In genomic region chr1:27097484-27097917, GRCh38 we compare ENCODE assay signal across 2 cellular contexts.
TF ChIP-seq lines count a peak whose summit lies in the region.

No MANE protein-coding gene starts in this region.

TF ChIP-seq in HEK293, 187 proteins besides CTCF, POLR2A, EP300 and RAD21 (continues in another document):
- no peak for TF ChIP-seq ZNF221 (tag by site-specific recombination; IDR thresholded peaks at IDR 0.05; ENCODE audit: borderline replicate concordance)
- no peak for TF ChIP-seq BCL11A (tag by site-specific recombination; IDR thresholded peaks at IDR 0.05; ENCODE audit: low read depth)
- peak; percentile 96 for TF ChIP-seq KLF8 (tag by site-specific recombination; IDR thresholded peaks at IDR 0.05)
- TF ChIP-seq ZSCAN30 (tag by site-specific recombination; IDR thresholded peaks at IDR 0.05), result peak; percentile 57; the same call in 1 of the 2 replicates
- TF ChIP-seq, protein P1, sequence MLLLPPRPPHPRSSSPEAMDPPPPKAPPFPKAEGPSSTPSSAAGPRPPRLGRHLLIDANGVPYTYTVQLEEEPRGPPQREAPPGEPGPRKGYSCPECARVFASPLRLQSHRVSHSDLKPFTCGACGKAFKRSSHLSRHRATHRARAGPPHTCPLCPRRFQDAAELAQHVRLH (tag by site-specific recombination; IDR thresholded peaks at IDR 0.05), result no peak
- TF ChIP-seq, protein P2, sequence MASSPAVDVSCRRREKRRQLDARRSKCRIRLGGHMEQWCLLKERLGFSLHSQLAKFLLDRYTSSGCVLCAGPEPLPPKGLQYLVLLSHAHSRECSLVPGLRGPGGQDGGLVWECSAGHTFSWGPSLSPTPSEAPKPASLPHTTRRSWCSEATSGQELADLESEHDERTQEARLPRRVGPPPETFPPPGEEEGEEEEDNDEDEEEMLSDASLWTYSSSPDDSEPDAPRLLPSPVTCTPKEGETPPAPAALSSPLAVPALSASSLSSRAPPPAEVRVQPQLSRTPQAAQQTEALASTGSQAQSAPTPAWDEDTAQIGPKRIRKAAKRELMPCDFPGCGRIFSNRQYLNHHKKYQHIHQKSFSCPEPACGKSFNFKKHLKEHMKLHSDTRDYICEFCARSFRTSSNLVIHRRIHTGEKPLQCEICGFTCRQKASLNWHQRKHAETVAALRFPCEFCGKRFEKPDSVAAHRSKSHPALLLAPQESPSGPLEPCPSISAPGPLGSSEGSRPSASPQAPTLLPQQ (tag by site-specific recombination; IDR thresholded peaks at IDR 0.05), result 0 out of 2 replicates have a peak, but pooled peaks have one; percentile 43
- TF ChIP-seq ZFP37 (tag by site-specific recombination; IDR thresholded peaks at IDR 0.05), result peak; percentile 44; the same call in 1 of the 2 replicates
- TF ChIP-seq KLF7 (tag by site-specific recombination; IDR thresholded peaks at IDR 0.05; ENCODE audit: borderline replicate concordance), result peak; percentile 97
- no peak for TF ChIP-seq ZSCAN23 (tag by site-specific recombination; IDR thresholded peaks at IDR 0.05)
- TF ChIP-seq SALL2 (tag by site-specific recombination; IDR thresholded peaks at IDR 0.05; ENCODE audit: borderline replicate concordance), result no peak
- no peak for TF ChIP-seq ZBTB8A (tag by site-specific recombination; IDR thresholded peaks at IDR 0.05)
- no peak for TF ChIP-seq ZNF514 (tag by site-specific recombination; IDR thresholded peaks at IDR 0.05)
- no peak for TF ChIP-seq ZXDB (tag by site-specific recombination; IDR thresholded peaks at IDR 0.05)
- TF ChIP-seq, protein P3, sequence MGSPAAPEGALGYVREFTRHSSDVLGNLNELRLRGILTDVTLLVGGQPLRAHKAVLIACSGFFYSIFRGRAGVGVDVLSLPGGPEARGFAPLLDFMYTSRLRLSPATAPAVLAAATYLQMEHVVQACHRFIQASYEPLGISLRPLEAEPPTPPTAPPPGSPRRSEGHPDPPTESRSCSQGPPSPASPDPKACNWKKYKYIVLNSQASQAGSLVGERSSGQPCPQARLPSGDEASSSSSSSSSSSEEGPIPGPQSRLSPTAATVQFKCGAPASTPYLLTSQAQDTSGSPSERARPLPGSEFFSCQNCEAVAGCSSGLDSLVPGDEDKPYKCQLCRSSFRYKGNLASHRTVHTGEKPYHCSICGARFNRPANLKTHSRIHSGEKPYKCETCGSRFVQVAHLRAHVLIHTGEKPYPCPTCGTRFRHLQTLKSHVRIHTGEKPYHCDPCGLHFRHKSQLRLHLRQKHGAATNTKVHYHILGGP (tag by site-specific recombination; IDR thresholded peaks at IDR 0.05), result peak; percentile 46; the same call in 1 of the 2 replicates
- TF ChIP-seq ZNF248 (tag by site-specific recombination; IDR thresholded peaks at IDR 0.05), result no peak
- TF ChIP-seq ZNF660 (tag by site-specific recombination; IDR thresholded peaks at IDR 0.05), result peak; percentile 74; the same call in 1 of the 2 replicates
- TF ChIP-seq, protein P4, sequence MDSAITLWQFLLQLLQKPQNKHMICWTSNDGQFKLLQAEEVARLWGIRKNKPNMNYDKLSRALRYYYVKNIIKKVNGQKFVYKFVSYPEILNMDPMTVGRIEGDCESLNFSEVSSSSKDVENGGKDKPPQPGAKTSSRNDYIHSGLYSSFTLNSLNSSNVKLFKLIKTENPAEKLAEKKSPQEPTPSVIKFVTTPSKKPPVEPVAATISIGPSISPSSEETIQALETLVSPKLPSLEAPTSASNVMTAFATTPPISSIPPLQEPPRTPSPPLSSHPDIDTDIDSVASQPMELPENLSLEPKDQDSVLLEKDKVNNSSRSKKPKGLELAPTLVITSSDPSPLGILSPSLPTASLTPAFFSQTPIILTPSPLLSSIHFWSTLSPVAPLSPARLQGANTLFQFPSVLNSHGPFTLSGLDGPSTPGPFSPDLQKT (IDR thresholded peaks at IDR 0.05; ENCODE audit: borderline replicate concordance, low read depth, low read length), result no peak
- TF ChIP-seq ZBTB7A (tag by site-specific recombination; IDR thresholded peaks at IDR 0.05; ENCODE audit: low read depth), result no peak
- TF ChIP-seq ZNF561 (tag by site-specific recombination; IDR thresholded peaks at IDR 0.05; ENCODE audit: borderline replicate concordance), result no peak
- 0 out of 2 replicates have a peak, but pooled peaks have one; percentile 16 for TF ChIP-seq ZNF629 (tag by site-specific recombination; IDR thresholded peaks at IDR 0.05)
- peak; percentile 84 for TF ChIP-seq ZNF654 (tag by site-specific recombination; IDR thresholded peaks at IDR 0.05; ENCODE audit: low read depth)
- TF ChIP-seq ZSCAN5A (tag by site-specific recombination; IDR thresholded peaks at IDR 0.05), result no peak
- TF ChIP-seq, protein P5, sequence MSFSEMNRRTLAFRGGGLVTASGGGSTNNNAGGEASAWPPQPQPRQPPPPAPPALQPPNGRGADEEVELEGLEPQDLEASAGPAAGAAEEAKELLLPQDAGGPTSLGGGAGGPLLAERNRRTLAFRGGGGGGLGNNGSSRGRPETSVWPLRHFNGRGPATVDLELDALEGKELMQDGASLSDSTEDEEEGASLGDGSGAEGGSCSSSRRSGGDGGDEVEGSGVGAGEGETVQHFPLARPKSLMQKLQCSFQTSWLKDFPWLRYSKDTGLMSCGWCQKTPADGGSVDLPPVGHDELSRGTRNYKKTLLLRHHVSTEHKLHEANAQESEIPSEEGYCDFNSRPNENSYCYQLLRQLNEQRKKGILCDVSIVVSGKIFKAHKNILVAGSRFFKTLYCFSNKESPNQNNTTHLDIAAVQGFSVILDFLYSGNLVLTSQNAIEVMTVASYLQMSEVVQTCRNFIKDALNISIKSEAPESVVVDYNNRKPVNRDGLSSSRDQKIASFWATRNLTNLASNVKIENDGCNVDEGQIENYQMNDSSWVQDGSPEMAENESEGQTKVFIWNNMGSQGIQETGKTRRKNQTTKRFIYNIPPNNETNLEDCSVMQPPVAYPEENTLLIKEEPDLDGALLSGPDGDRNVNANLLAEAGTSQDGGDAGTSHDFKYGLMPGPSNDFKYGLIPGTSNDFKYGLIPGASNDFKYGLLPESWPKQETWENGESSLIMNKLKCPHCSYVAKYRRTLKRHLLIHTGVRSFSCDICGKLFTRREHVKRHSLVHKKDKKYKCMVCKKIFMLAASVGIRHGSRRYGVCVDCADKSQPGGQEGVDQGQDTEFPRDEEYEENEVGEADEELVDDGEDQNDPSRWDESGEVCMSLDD (tag by site-specific recombination; IDR thresholded peaks at IDR 0.05), result peak; percentile 48; the same call in 1 of the 2 replicates

TF ChIP-seq in H1, 55 proteins besides CTCF, POLR2A, EP300 and RAD21:
- TF ChIP-seq USF2 (IDR thresholded peaks at IDR 0.05; ENCODE audit: low read length) (no peak), BRCA1 (IDR thresholded peaks at IDR 0.05; ENCODE audit: low read depth, low read length) (no peak), YY1 (IDR thresholded peaks at IDR 0.05; ENCODE audit: low read depth, low read length) (peak; percentile 69; the same call in 1 of the 2 replicates), TCF12 (IDR thresholded peaks at IDR 0.05; ENCODE audit: low read depth, low read length) (0 out of 2 replicates have a peak, but pooled peaks have one; percentile 11), GABPA (IDR thresholded peaks at IDR 0.05; ENCODE audit: borderline replicate concordance, insufficient read depth, low read length) (peak; percentile 59; the same call in 1 of the 2 replicates), CEBPB (IDR thresholded peaks at IDR 0.05; ENCODE audit: low read depth, low read length) (peak; percentile 100)
